In genomic region chr4:10730590-10730989, GRCh38 we compare ENCODE assay signal across 12 cellular contexts. TPM values are rescaled to one million over a fixed set of nuclear protein-coding genes. Genes with fewer than 3 reads are reported as not detected.
DNase-seq lines count a peak whose midpoint lies in the region; ATAC-seq and TF ChIP-seq lines count a peak whose summit lies in the region.
"Had no signal": no experiment of that assay in that cellular context is flagged by ENCODE, and none has a peak within 500 bp of the region (broad histone marks: within the 10 kb centered on the region; RNA-seq: fewer than 3 reads in every experiment).

No MANE protein-coding gene starts in this region.

- peaks cover 4 to 6% of the 10 kb centered on the region in 2 donors for H3K9me3 Mint-ChIP-seq in activated T-cell treated with anti-CD3 and anti-CD28 coated beads, Interleukin-2, amount 50 U/mL, for 72 hours
- no peaks in the 10 kb centered on the region for H3K9me3 Mint-ChIP-seq in nephron progenitor cell
- H3K9me3 Mint-ChIP-seq: HFFc6 had no signal

- peak overlapping the region; percentile 92 for H3K27ac Mint-ChIP-seq in activated T-cell treated with anti-CD3 and anti-CD28 coated beads, Interleukin-2, amount 50 U/mL, for 72 hours
- no peak overlapping the region for H3K27ac Mint-ChIP-seq in nephron progenitor cell
- H3K27ac Mint-ChIP-seq: HFFc6 had no signal

- no peaks in the 10 kb centered on the region for H3K9me3 ChIP-seq in uterus

- DNase-seq in activated T-cell treated with anti-CD3 and anti-CD28 coated beads, Interleukin-2, amount 50 U/mL, for 72 hours, result peak in 1 of 2 donors; percentile 21
- DNase-seq in activated T-cell treated with anti-CD3 and anti-CD28 coated beads, Interleukin-2, amount 50 U/mL, for 48 hours, result no peak
- no peak for DNase-seq in nephron progenitor cell
- no peak for DNase-seq in posterior cingulate gyrus
- no peak for DNase-seq in uterus
- DNase-seq in NCI-H128 (lab: John Stamatoyannopoulos, UW; ENCODE audit: unreplicated experiment), result no peak
- DNase-seq: HFFc6, NCI-H1092 treated with DMSO at 0.1 percent for 48 hours, PC-9 had no signal

- H3K4me3 ChIP-seq in uterus, result no peak overlapping the region
- H3K4me3 ChIP-seq: PC-9, skin epidermis had no signal

- no peaks in the 10 kb centered on the region for H3K4me1 ChIP-seq in uterus

- peaks cover 75% of the 10 kb centered on the region for H3K4me1 Mint-ChIP-seq in activated T-cell treated with anti-CD3 and anti-CD28 coated beads, Interleukin-2, amount 50 U/mL, for 72 hours (ENCODE audit: low read depth)
- H3K4me1 Mint-ChIP-seq in nephron progenitor cell, result no peaks in the 10 kb centered on the region

- H3K27me3 ChIP-seq in uterus, result no peaks in the 10 kb centered on the region

- TF ChIP-seq CTCF in nephron progenitor cell (IDR thresholded peaks at IDR 0.05) (no peak), uterus (IDR thresholded peaks at IDR 0.05) (no peak)

- peak; percentile 72 to 77 for ATAC-seq in activated T-cell treated with anti-CD3 and anti-CD28 coated beads, Interleukin-2, amount 50 U/mL, for 72 hours (replicated peaks in 1 of 2)
- ATAC-seq in GM21723 (IDR thresholded peaks at IDR 0.05; ENCODE audit: unreplicated experiment) (peak; percentile 65), HG03175 (IDR thresholded peaks at IDR 0.05; ENCODE audit: unreplicated experiment) (peak; percentile 65)

- peak overlapping the region; percentile 68 to 75 for H3K4me3 Mint-ChIP-seq in activated T-cell treated with anti-CD3 and anti-CD28 coated beads, Interleukin-2, amount 50 U/mL, for 72 hours
- H3K4me3 Mint-ChIP-seq in nephron progenitor cell, result no peak overlapping the region
- H3K4me3 Mint-ChIP-seq: HFFc6 had no signal

- TF ChIP-seq POLR2A in uterus (IDR thresholded peaks at IDR 0.05), result no peak

- no peaks in the 10 kb centered on the region for H3K36me3 ChIP-seq in uterus

- no peaks in the 10 kb centered on the region for H3K27me3 Mint-ChIP-seq in activated T-cell treated with anti-CD3 and anti-CD28 coated beads, Interleukin-2, amount 50 U/mL, for 72 hours (ENCODE audit: low read depth)
- H3K27me3 Mint-ChIP-seq in nephron progenitor cell (ENCODE audit: low read depth, poor library complexity), result no peaks in the 10 kb centered on the region

- intact Hi-C loops in posterior cingulate gyrus (cut with DNase I), result no loop called here
- intact Hi-C loops in uterus (cut with DNase I; ENCODE audit: low total_unique reads), result no loop called here

- no peak overlapping the region for H3K27ac ChIP-seq in uterus
- H3K27ac ChIP-seq: PC-9 had no signal

- peaks cover 0 to 2% of the 10 kb centered on the region in 2 donors for H3K36me3 Mint-ChIP-seq in activated T-cell treated with anti-CD3 and anti-CD28 coated beads, Interleukin-2, amount 50 U/mL, for 72 hours (ENCODE audit: insufficient read depth in 2 of 2)
- H3K36me3 Mint-ChIP-seq in nephron progenitor cell (ENCODE audit: low read depth), result no peaks in the 10 kb centered on the region

RNA-seq across cellular contexts. Expression of gene CLNK, which starts 46.0 kb away (rescaled TPM):
- total RNA-seq in activated T-cell treated with anti-CD3 and anti-CD28 coated beads, Interleukin-2, amount 50 U/mL, for 72 hours, result under 1 TPM; 0.05 to 0.55 TPM
- not detected for total RNA-seq in uterus
- total RNA-seq: HFFc6, PC-9 had no signal
